In genomic region chrX:132809581-132809980, GRCh38 we compare ENCODE assay signal across 15 cellular contexts.
"Had no signal": no experiment of that assay in that cellular context is flagged by ENCODE, and none has a peak within 500 bp of the region (broad histone marks: within the 10 kb centered on the region; RNA-seq: fewer than 3 reads in every experiment).

No MANE protein-coding gene starts in this region.

- H3K9me3 Mint-ChIP-seq: central memory CD8-positive, alpha-beta T cell; naive thymus-derived CD8-positive, alpha-beta T cell had no signal

- H3K27ac ChIP-seq: neutrophil, upper lobe of left lung had no signal

- H3K4me3 ChIP-seq: smooth muscle cell, upper lobe of left lung, uterus had no signal

- H3K36me3 Mint-ChIP-seq: naive thymus-derived CD8-positive, alpha-beta T cell had no signal

- H3K27ac Mint-ChIP-seq: naive thymus-derived CD8-positive, alpha-beta T cell had no signal

- H3K4me3 Mint-ChIP-seq: central memory CD8-positive, alpha-beta T cell; naive thymus-derived CD8-positive, alpha-beta T cell had no signal

- ATAC-seq: naive thymus-derived CD8-positive, alpha-beta T cell; right cardiac atrium had no signal

- DNase-seq: cortex of kidney; effector memory CD4-positive, alpha-beta T cell; foreskin melanocyte; head of caudate nucleus; islet precursor cell; naive thymus-derived CD8-positive, alpha-beta T cell; right cardiac atrium; stimulated activated CD4-positive, alpha-beta T cell treated with anti-CD3 and anti-CD28 coated beads, Interleukin-2, amount 100 ng/mL, for 48 hours; stimulated activated naive CD4-positive, alpha-beta T cell treated with Interleukin-2 at 50 U/mL for 16 hours; upper lobe of left lung; uterus had no signal

- FAIRE-seq: endometrium had no signal

- H3K4me1 Mint-ChIP-seq: central memory CD8-positive, alpha-beta T cell had no signal

- H3K36me3 ChIP-seq: neutrophil, upper lobe of left lung, uterus had no signal

- H3K4me2 ChIP-seq: smooth muscle cell had no signal

- H3K4me1 ChIP-seq: upper lobe of left lung, uterus had no signal

- H3K27me3 ChIP-seq: neutrophil, upper lobe of left lung, uterus had no signal

- H3K9me3 ChIP-seq: neutrophil, upper lobe of left lung, uterus had no signal
